In the genomic region with DNA sequence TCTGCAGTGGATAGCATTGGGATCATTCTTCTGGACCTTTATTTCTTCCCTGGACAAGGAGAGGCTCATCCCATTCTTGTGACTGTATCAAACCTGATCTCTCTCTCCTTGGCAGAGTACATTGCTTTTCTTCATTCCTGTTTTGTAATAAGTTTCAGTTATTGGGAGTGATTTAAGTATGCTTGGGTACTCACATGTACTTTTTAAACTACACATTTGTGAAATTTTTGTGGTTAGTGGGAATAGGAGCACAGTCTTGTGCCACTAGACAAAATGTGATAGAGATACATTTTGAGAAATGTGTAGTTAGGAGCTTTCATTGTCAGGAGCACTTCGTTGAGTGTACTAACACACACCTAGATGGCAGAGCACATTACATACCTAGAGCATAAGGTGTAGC, we compare ENCODE assay signal across 20 cellular contexts.
A peak's percentile ranks its signal among the peaks of the same experiment; 100 is the strongest.
DNase-seq lines count a peak whose midpoint lies in the region; ATAC-seq and TF ChIP-seq lines count a peak whose summit lies in the region.
"Had no signal": no experiment of that assay in that cellular context is flagged by ENCODE, and none has a peak within 500 bp of the region (broad histone marks: within the 10 kb centered on the region; RNA-seq: fewer than 3 reads in every experiment).

No MANE protein-coding gene starts in this region.

- WGBS in mammary epithelial cell (ENCODE audit: low coverage, missing lambda C conversion rate), result 0% methylated on average over 1 of the region's 1 CpG

- no TSS peak for BruUV-seq in MCF 10A (replicated peaks; lab: Mats Ljungman, UMichigan)
- no TSS peak for BruUV-seq in mammary epithelial cell (replicated peaks; lab: Mats Ljungman, UMichigan)

- H4K20me1 ChIP-seq in mammary epithelial cell (ENCODE audit: insufficient read depth, low read length), result no peaks in the 10 kb centered on the region
- H4K20me1 ChIP-seq: BLaER1 had no signal

- H3K4me3 Mint-ChIP-seq in MCF 10A (ENCODE audit: unreplicated experiment), result no peak overlapping the region
- H3K4me3 Mint-ChIP-seq: CD14-positive monocyte; CD4-positive, alpha-beta memory T cell had no signal

- no peak overlapping the region for H3K9ac ChIP-seq in mammary epithelial cell (ENCODE audit: insufficient read depth, low read length)
- H3K9ac ChIP-seq: BLaER1, GM23248 had no signal

- H3K4me1 ChIP-seq in mammary epithelial cell (ENCODE audit: insufficient read depth, low read length), result no peaks in the 10 kb centered on the region
- H3K4me1 ChIP-seq: A549, BLaER1 had no signal

- no peaks in the 10 kb centered on the region for H3K36me3 Mint-ChIP-seq in MCF 10A (ENCODE audit: insufficient read depth, unreplicated experiment)
- H3K36me3 Mint-ChIP-seq: CD14-positive monocyte; CD4-positive, alpha-beta memory T cell had no signal

- H3K36me3 ChIP-seq in mammary epithelial cell (ENCODE audit: insufficient read depth, low read length), result no peaks in the 10 kb centered on the region
- H3K36me3 ChIP-seq: BLaER1, HAP-1 had no signal

- peaks cover 7% of the 10 kb centered on the region for H3K4me1 Mint-ChIP-seq in MCF 10A (ENCODE audit: insufficient read depth, unreplicated experiment)
- H3K4me1 Mint-ChIP-seq: CD14-positive monocyte had no signal

- CTCF ChIA-PET in MCF 10A (lab: Yijun Ruan, JAX) (interaction anchor here (0.6 kb wide), 1 partner anchor 12 kb away, joined by 3 read pairs; no protein-coding TSS in a partner anchor), mammary epithelial cell (lab: Charles Lee; ENCODE audit: low non-redundant PET) (no interaction called here)

- H3K27me3 Mint-ChIP-seq in MCF 10A (ENCODE audit: insufficient read depth, unreplicated experiment), result no peaks in the 10 kb centered on the region
- H3K27me3 Mint-ChIP-seq: CD4-positive, alpha-beta memory T cell had no signal

- H3K27ac ChIP-seq in mammary epithelial cell (ENCODE audit: insufficient read depth, low read depth, low read length), result no peak overlapping the region
- H3K27ac ChIP-seq: 22Rv1, A549, BLaER1, GM23248, HL-60 had no signal

- TF ChIP-seq CTCF in MCF 10A (IDR thresholded peaks at IDR 0.05; ENCODE audit: unreplicated experiment) (no peak), mammary epithelial cell (conservative IDR thresholded peaks at IDR 0.05 in 1 of 2, IDR thresholded peaks at IDR 0.05 in 1 of 2; ENCODE audit: extremely low read depth in 1 of 2, insufficient read depth in 1 of 2, low read depth in 1 of 2, low read length in 2 of 2) (no peak), fibroblast of pulmonary artery (IDR thresholded peaks at IDR 0.05; ENCODE audit: low read length, missing control alignments) (no peak), retinal pigment epithelial cell (conservative IDR thresholded peaks at IDR 0.05; ENCODE audit: low read depth, low read length) (no peak)

- H3K9me3 ChIP-seq in mammary epithelial cell (replicated peaks; ENCODE audit: insufficient read depth, low read length), result no peaks in the 10 kb centered on the region
- H3K9me3 ChIP-seq: A549, BLaER1, HAP-1 had no signal

- POLR2A ChIA-PET in MCF 10A (lab: Yijun Ruan, JAX), result interaction anchor here (1.0 kb wide), 1 partner anchor 87 kb away, joined by 3 read pairs; no protein-coding TSS in a partner anchor

- no peak for ATAC-seq in GM19035 (IDR thresholded peaks at IDR 0.05; ENCODE audit: unreplicated experiment)
- ATAC-seq: A549 had no signal

- intact Hi-C loops in MCF 10A (cut with micrococcal nuclease) (no loop called here), mammary epithelial cell (cut with micrococcal nuclease) (no loop called here), head of caudate nucleus (cut with DNase I) (no loop called here)

- H2AFZ ChIP-seq in mammary epithelial cell (ENCODE audit: low read depth, low read length), result no peak overlapping the region
- H2AFZ ChIP-seq: GM23248 had no signal

- in situ Hi-C loops in mammary epithelial cell (cut with MboI; ENCODE audit: low sequenced_read_pairs in 2 of 2), result no loop called here

- dilution Hi-C loops in mammary epithelial cell (cut with HindIII; ENCODE audit: low sequenced_read_pairs), result no loop called here

- H3K4me2 ChIP-seq in mammary epithelial cell (ENCODE audit: insufficient read depth, low read depth, low read length), result no peak overlapping the region
- H3K4me2 ChIP-seq: A549, BLaER1 had no signal

- H3K4me3 ChIP-seq in mammary epithelial cell (replicated peaks in 1 of 3; ENCODE audit: insufficient read depth in 1 of 3, low read depth in 2 of 3, low read length in 3 of 3), result no peak overlapping the region
- H3K4me3 ChIP-seq in fibroblast of pulmonary artery (replicated peaks; ENCODE audit: low read depth, low read length), result no peak overlapping the region
- H3K4me3 ChIP-seq in retinal pigment epithelial cell (ENCODE audit: low read length), result no peak overlapping the region
- H3K4me3 ChIP-seq: A549, BLaER1, GM23248, HAP-1 had no signal

- no peaks in the 10 kb centered on the region for H3K9me3 Mint-ChIP-seq in MCF 10A (ENCODE audit: unreplicated experiment)

- no peaks in the 10 kb centered on the region for H3K27me3 ChIP-seq in mammary epithelial cell (ENCODE audit: insufficient read depth, low read length)
- H3K27me3 ChIP-seq: BLaER1 had no signal

- DNase-seq in MCF 10A (ENCODE audit: unreplicated experiment), result no peak
- DNase-seq in mammary epithelial cell, result no peak
- DNase-seq in astrocyte of the hippocampus (ENCODE audit: low read depth, low spot score), result peak; percentile 51
- DNase-seq in fibroblast of pulmonary artery (ENCODE audit: low read depth), result peak; percentile 4
- DNase-seq in retinal pigment epithelial cell (ENCODE audit: low read depth), result peak; percentile 16
- no peak for DNase-seq in head of caudate nucleus
- DNase-seq in NCI-H146 (lab: John Stamatoyannopoulos, UW), result no peak
- DNase-seq: CD4-positive, alpha-beta memory T cell; DMS153; DMS79; GDM1; GM23248; IMR-90 had no signal

- H3K27ac Mint-ChIP-seq in MCF 10A (ENCODE audit: low read depth, unreplicated experiment), result peak overlapping the region; percentile 17
- H3K27ac Mint-ChIP-seq: CD14-positive monocyte; CD4-positive, alpha-beta memory T cell had no signal

- H3K79me2 ChIP-seq in mammary epithelial cell (ENCODE audit: insufficient read depth, low read length), result no peaks in the 10 kb centered on the region

Comparison
In these comparisons a context has a peak if more than half of its experiments do, and no peak if none do; other contexts are left out.
1. DNase-seq: peak in astrocyte of the hippocampus (single experiment), fibroblast of pulmonary artery (single experiment) and retinal pigment epithelial cell (single experiment); none in MCF 10A (single experiment), mammary epithelial cell (single experiment), head of caudate nucleus (0 of 42) and NCI-H146 (single experiment).